Comparison of ENCODE assay signal across 8 cellular contexts in the genomic region with DNA sequence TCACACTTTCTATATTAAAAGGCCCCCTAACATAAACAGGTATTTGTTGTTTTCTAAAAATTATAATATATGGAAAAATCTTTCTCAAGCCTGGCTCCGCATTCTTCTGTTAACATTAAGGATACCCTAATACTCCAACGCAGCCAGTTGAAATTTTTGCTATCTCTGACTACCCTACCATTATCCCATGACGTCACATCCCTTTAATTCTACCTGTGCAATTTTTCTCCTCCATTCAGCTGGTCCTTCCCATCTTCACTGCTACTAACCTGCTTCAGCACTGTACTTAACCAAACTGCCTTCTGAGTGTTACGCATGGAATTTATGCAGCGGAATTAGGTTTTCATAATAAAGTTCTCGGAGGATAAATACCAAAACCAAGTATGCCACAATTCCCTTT. TPM values are rescaled to one million over a fixed set of nuclear protein-coding genes. Genes with fewer than 3 reads are reported as not detected.
DNase-seq lines count a peak whose midpoint lies in the region; ATAC-seq, FAIRE-seq and TF ChIP-seq lines count a peak whose summit lies in the region.

No MANE protein-coding gene starts in this region.

- H3K4me3 ChIP-seq in RWPE2 (ENCODE audit: severe bottlenecking) (peak overlapping the region; percentile 82), fibroblast of mammary gland (ENCODE audit: control insufficient read depth, low read depth, low read length) (peak overlapping the region; percentile 99), sigmoid colon (peak overlapping the region; percentile 68 to 83 (median 71))

- TF ChIP-seq CTCF in RWPE2 (IDR thresholded peaks at IDR 0.05; ENCODE audit: poor library complexity, severe bottlenecking), result no peak
- TF ChIP-seq CTCF in fibroblast of mammary gland (conservative IDR thresholded peaks at IDR 0.05; ENCODE audit: control insufficient read depth, insufficient read depth, low read depth, low read length), result no peak
- TF ChIP-seq CTCF in sigmoid colon (IDR thresholded peaks at IDR 0.05), result no peak

- peak; percentile 76 for FAIRE-seq in GM12891 (lab: Jason Lieb, UNC)

- H3K4me1 ChIP-seq in RWPE2 (ENCODE audit: insufficient read depth, poor library complexity, severe bottlenecking), result peaks cover 6% of the 10 kb centered on the region
- peaks cover 0 to 13% (median 9%) of the 10 kb centered on the region in 4 donors for H3K4me1 ChIP-seq in sigmoid colon

- intact Hi-C loops in sigmoid colon (cut with DNase I), result loop anchor here (2.0 to 5.0 kb wide), 3 partner anchors 19 to 292 kb away; partner anchors contain the start of genes SLC25A15 and WBP4

- no peaks in the 10 kb centered on the region for H3K9me3 ChIP-seq in RWPE2 (ENCODE audit: severe bottlenecking)
- no peaks in the 10 kb centered on the region for H3K9me3 ChIP-seq in sigmoid colon

- 68 to 84% methylated on average over 6 of the region's 6 CpGs for WGBS in sigmoid colon, 2 donors

- H3K27ac ChIP-seq in RWPE2 (ENCODE audit: poor library complexity, severe bottlenecking) (no peak overlapping the region), sigmoid colon (peak overlapping the region; percentile 85 to 89 (median 86))

- H3K36me3 ChIP-seq in RWPE2 (ENCODE audit: low read depth), result peaks cover 22% of the 10 kb centered on the region
- H3K36me3 ChIP-seq in sigmoid colon, result peaks cover 0 to 17% (median 3%) of the 10 kb centered on the region in 4 donors

- no peak for TF ChIP-seq EP300 in sigmoid colon (IDR thresholded peaks at IDR 0.05)

- H3K27me3 ChIP-seq in RWPE2 (ENCODE audit: insufficient read depth, poor library complexity, severe bottlenecking), result no peaks in the 10 kb centered on the region
- H3K27me3 ChIP-seq in sigmoid colon, result no peaks in the 10 kb centered on the region

- no peak for DNase-seq in GM12891 (ENCODE audit: insufficient read length, low spot score)
- DNase-seq in RWPE2 (ENCODE audit: low spot score), result no peak
- DNase-seq in fibroblast of mammary gland (ENCODE audit: low read depth), result no peak
- no peak for DNase-seq in sigmoid colon
- DNase-seq in NCI-H1092 treated with DMSO at 0.1 percent for 48 hours (lab: John Stamatoyannopoulos, UW), result no peak
- DNase-seq in NCI-H526 (lab: John Stamatoyannopoulos, UW), result no peak

- TF ChIP-seq POLR2A in GM12891 (IDR thresholded peaks at IDR 0.05; ENCODE audit: low read depth, low read length), result no peak
- TF ChIP-seq POLR2A in sigmoid colon (IDR thresholded peaks at IDR 0.05), result no peak

- ATAC-seq in RWPE2 (ENCODE audit: low read depth), result no peak
- ATAC-seq in HG03521 (IDR thresholded peaks at IDR 0.05; ENCODE audit: unreplicated experiment), result no peak
- ATAC-seq in GM21447 (IDR thresholded peaks at IDR 0.05; ENCODE audit: unreplicated experiment), result no peak

TF ChIP-seq in GM12891, 5 proteins besides CTCF, POLR2A, EP300 and RAD21:
- TF ChIP-seq POU2F2 (IDR thresholded peaks at IDR 0.05; ENCODE audit: low read depth, low read length) (no peak), POLR2AphosphoS5 (IDR thresholded peaks at IDR 0.05; ENCODE audit: low read depth, low read length) (no peak), TAF1 (IDR thresholded peaks at IDR 0.05; ENCODE audit: low read depth, low read length) (no peak), PAX5 (IDR thresholded peaks at IDR 0.05; ENCODE audit: insufficient read depth, low read length, severe bottlenecking) (no peak), SPI1 (IDR thresholded peaks at IDR 0.05; ENCODE audit: low read depth, low read length) (no peak)

RNA-seq across cellular contexts. Expression of gene MRPS31, which starts 1.0 kb away (rescaled TPM):
- polyA plus RNA-seq in GM12891 (2012; ENCODE audit: low read depth, missing spikeins), result 27.3 TPM
- total RNA-seq in sigmoid colon, result 10 to 100 TPM; 11.4 to 23.3 (median 21.1) TPM
- polyA plus RNA-seq in sigmoid colon, result 10 to 100 TPM; 16.2 to 19.9 (median 18.6) TPM

RNA-seq across cellular contexts. Expression of gene SLC25A15, which starts 19.4 kb away (rescaled TPM):
- polyA plus RNA-seq in GM12891 (2012; ENCODE audit: low read depth, missing spikeins), result 7.5 TPM
- total RNA-seq in sigmoid colon, result 1 to 10 TPM in 3 of 4 donors, under 1 TPM in 1; 0.55 to 5.2 (median 2.7) TPM
- polyA plus RNA-seq in sigmoid colon, result 1 to 10 TPM; 3.6 to 6.5 (median 5.3) TPM
